ENCODE assay signal across 26 cellular contexts in genomic region chr13:75547917-75548316, GRCh38. TPM values are rescaled to one million over a fixed set of nuclear protein-coding genes. Genes with fewer than 3 reads are reported as not detected.
DNase-seq lines count a peak whose midpoint lies in the region; ATAC-seq, FAIRE-seq and TF ChIP-seq lines count a peak whose summit lies in the region.
"Had no signal": no experiment of that assay in that cellular context is flagged by ENCODE, and none has a peak within 500 bp of the region (broad histone marks: within the 10 kb centered on the region; RNA-seq: fewer than 3 reads in every experiment).

No MANE protein-coding gene starts in this region.

- H3K4me1 ChIP-seq in gastroesophageal sphincter = peaks cover 3 to 19% (median 9%) of the 10 kb centered on the region in 3 donors

- TF ChIP-seq POLR2A in GM12891 (IDR thresholded peaks at IDR 0.05; ENCODE audit: low read depth, low read length) (no peak), gastroesophageal sphincter (IDR thresholded peaks at IDR 0.05) (no peak)

- TF ChIP-seq EP300 in gastroesophageal sphincter (IDR thresholded peaks at IDR 0.05) = no peak

- H3K36me3 ChIP-seq in gastroesophageal sphincter = no peaks in the 10 kb centered on the region
- H3K36me3 ChIP-seq: pancreas, spleen, upper lobe of left lung had no signal

- DNase-seq in GM12891 (ENCODE audit: insufficient read length, low spot score) = no peak
- DNase-seq in NCI-H226 = peak; percentile 80
- peak; percentile 15 for DNase-seq in cerebellum (ENCODE audit: low spot score)
- no peak for DNase-seq in omental fat pad (ENCODE audit: low spot score)
- DNase-seq in NCI-H1417 (lab: John Stamatoyannopoulos, UW) = no peak
- DNase-seq: activated CD4-positive, alpha-beta T cell treated with anti-CD3 and anti-CD28 coated beads for 36 hours; activated CD8-positive, alpha-beta memory T cell treated with anti-CD3 and anti-CD28 coated beads for 24 hours; activated effector memory CD4-positive, alpha-beta T cell treated with anti-CD3 and anti-CD28 coated beads, Interleukin-2, amount 50 U/mL, for 16 hours; activated naive CD8-positive, alpha-beta T cell treated with anti-CD3 and anti-CD28 coated beads, Interleukin-2, amount 10 ng/mL, durations not matched to agents 7 days and 5 days; activated T-cell treated with anti-CD3 and anti-CD28 coated beads, Interleukin-2, amount 50 U/mL, for 1 hour; H9; islet precursor cell; KBM-7; midbrain; naive thymus-derived CD4-positive, alpha-beta T cell; NCI-H1436 treated with DMSO at 0.1 percent for 48 hours; NCI-H446 treated with DMSO at 0.1 percent for 48 hours; pancreas; spleen; T-helper 2 cell; upper lobe of left lung had no signal

- H3K4me3 ChIP-seq in gastroesophageal sphincter = no peak overlapping the region
- H3K4me3 ChIP-seq: GM12878, pancreas, spleen, upper lobe of left lung had no signal

- peak; percentile 43 for FAIRE-seq in GM12891 (lab: Jason Lieb, UNC)
- FAIRE-seq: GM12878, pancreas had no signal

- no peaks in the 10 kb centered on the region for H3K27me3 ChIP-seq in gastroesophageal sphincter
- H3K27me3 ChIP-seq: pancreas, spleen, upper lobe of left lung had no signal

- no peak overlapping the region for H3K27ac ChIP-seq in gastroesophageal sphincter
- H3K27ac ChIP-seq: pancreas, spleen, upper lobe of left lung had no signal

- peak; percentile 79 for ATAC-seq in omental fat pad (ENCODE audit: low FRiP score)
- no peak for ATAC-seq in HG03025 (IDR thresholded peaks at IDR 0.05; ENCODE audit: low FRiP score, unreplicated experiment)
- ATAC-seq in gastroesophageal sphincter = no peak
- ATAC-seq: activated CD4-positive, alpha-beta T cell treated with anti-CD3 and anti-CD28 coated beads for 36 hours; GM12878; naive thymus-derived CD4-positive, alpha-beta T cell; pancreas; SK-N-SH treated with all-trans-retinoic acid at 6 μM for 48 hours; stimulated activated effector memory CD8-positive, alpha-beta T cell treated with anti-CD3 and anti-CD28 coated beads, Interleukin-12 subunit alpha, Interleukin-12 subunit beta, amount 100 ng/mL, for 72 hours had no signal

- no peak for TF ChIP-seq CTCF in omental fat pad (IDR thresholded peaks at IDR 0.05)
- no peak for TF ChIP-seq CTCF in gastroesophageal sphincter (IDR thresholded peaks at IDR 0.05)

- WGBS in gastroesophageal sphincter (ENCODE audit: low coverage in 1 of 2), 2 donors = 85 to 86% methylated on average over 3 of the region's 3 CpGs

- no peaks in the 10 kb centered on the region for H3K9me3 ChIP-seq in gastroesophageal sphincter
- H3K9me3 ChIP-seq: pancreas, spleen, upper lobe of left lung had no signal

TF ChIP-seq in GM12891, 5 proteins besides CTCF, POLR2A, EP300 and RAD21:
- no peak for TF ChIP-seq SPI1 (IDR thresholded peaks at IDR 0.05; ENCODE audit: low read depth, low read length)
- no peak for TF ChIP-seq PAX5 (IDR thresholded peaks at IDR 0.05; ENCODE audit: insufficient read depth, low read length, severe bottlenecking)
- no peak for TF ChIP-seq POLR2AphosphoS5 (IDR thresholded peaks at IDR 0.05; ENCODE audit: low read depth, low read length)
- no peak for TF ChIP-seq TAF1 (IDR thresholded peaks at IDR 0.05; ENCODE audit: low read depth, low read length)
- TF ChIP-seq POU2F2 (IDR thresholded peaks at IDR 0.05; ENCODE audit: low read depth, low read length) = no peak

RNA-seq across cellular contexts. Expression of gene UCHL3, which starts 1.7 kb away (rescaled TPM):
- polyA plus RNA-seq in GM12891 (2012; ENCODE audit: low read depth, missing spikeins) = 41.4 TPM
- total RNA-seq in cerebellum = 45.9 TPM
- 10 to 100 TPM; 17.9 to 28.8 (median 25.4) TPM for total RNA-seq in omental fat pad
- total RNA-seq in gastroesophageal sphincter = 10 to 100 TPM in 3 of 4 donors, 1 to 10 TPM in 1; 4.0 to 28.2 (median 19.0) TPM

RNA-seq across cellular contexts. Expression of gene COMMD6, which starts 10.3 kb away (rescaled TPM):
- polyA plus RNA-seq in GM12891 (2012; ENCODE audit: low read depth, missing spikeins) = 293 TPM
- total RNA-seq in cerebellum (74.9 TPM), omental fat pad (10 to 100 TPM; 42.9 to 60.8 (median 52.8) TPM), gastroesophageal sphincter (100 to 1,000 TPM in 2 of 4 donors, 10 to 100 TPM in 2; 61.3 to 138 (median 107) TPM)

Comparison
In these comparisons a context has a peak if more than half of its experiments do, and no peak if none do; other contexts are left out.
1. DNase-seq: peak in NCI-H226 (single experiment) and cerebellum (single experiment); none in GM12891 (single experiment), omental fat pad (single experiment) and NCI-H1417 (0 of 3).